25 cellular contexts compared by ENCODE assay signal in the genomic region with DNA sequence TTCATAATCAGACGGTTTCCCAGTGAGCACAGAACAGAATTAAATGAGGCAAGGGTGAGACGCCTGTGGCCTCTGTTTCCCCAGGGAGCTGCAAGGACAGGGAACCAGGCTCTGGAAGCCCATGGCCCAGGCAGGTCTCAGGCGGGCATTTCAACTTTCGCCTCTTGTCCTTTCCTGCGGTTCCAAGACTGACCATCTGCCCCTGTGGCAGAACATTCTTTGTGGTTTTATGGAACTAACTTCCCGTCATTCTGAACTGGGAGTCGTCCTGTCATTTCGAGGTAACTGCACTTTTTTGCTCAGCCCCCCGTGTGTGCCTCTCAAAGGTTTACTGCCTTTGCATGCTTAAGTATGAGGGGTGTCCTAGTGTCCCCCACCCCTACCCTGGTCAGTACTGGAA.
DNase-seq lines count a peak whose midpoint lies in the region; ATAC-seq and TF ChIP-seq lines count a peak whose summit lies in the region.
"Had no signal": no experiment of that assay in that cellular context is flagged by ENCODE, and none has a peak within 500 bp of the region (broad histone marks: within the 10 kb centered on the region; RNA-seq: fewer than 3 reads in every experiment).

No MANE protein-coding gene starts in this region.

- H4K8ac ChIP-seq in IMR-90 (ENCODE audit: low read depth in 2 of 2, low read length in 2 of 2) = no peak overlapping the region
- no peak overlapping the region for H4K8ac ChIP-seq in mesenchymal stem cell (ENCODE audit: low read length)

- no peak overlapping the region for H2AK9ac ChIP-seq in IMR-90 (replicated peaks; ENCODE audit: low read depth, low read length, poor library complexity)

- no peak overlapping the region for H3K4me3 ChIP-seq in IMR-90 (ENCODE audit: insufficient read depth, low read depth, low read length)
- H3K4me3 ChIP-seq in brain microvascular endothelial cell (ENCODE audit: low read depth, low read length) = no peak overlapping the region
- H3K4me3 ChIP-seq in mesenchymal stem cell (ENCODE audit: insufficient read depth in 1 of 2, low read depth in 1 of 2, low read length in 2 of 2) = no peak overlapping the region
- no peak overlapping the region for H3K4me3 ChIP-seq in breast epithelium
- H3K4me3 ChIP-seq: A549, esophagus muscularis mucosa, gastroesophageal sphincter, left lung had no signal

- no peaks in the 10 kb centered on the region for H3K9me3 ChIP-seq in IMR-90 (ENCODE audit: control insufficient read depth, insufficient read depth, low read length)
- no peaks in the 10 kb centered on the region for H3K9me3 ChIP-seq in mesenchymal stem cell (ENCODE audit: control insufficient read depth, low read length)
- H3K9me3 ChIP-seq in breast epithelium = no peaks in the 10 kb centered on the region
- H3K9me3 ChIP-seq: A549, BE2C, esophagus muscularis mucosa, gastroesophageal sphincter, left lung had no signal

- H3K79me1 ChIP-seq in IMR-90 (ENCODE audit: low read depth in 1 of 2, low read length in 2 of 2) (no peaks in the 10 kb centered on the region), mesenchymal stem cell (replicated peaks; ENCODE audit: low read length, poor library complexity, severe bottlenecking) (no peaks in the 10 kb centered on the region)

- H2BK15ac ChIP-seq in IMR-90 (ENCODE audit: low read depth, low read length) (peak overlapping the region; percentile 23; the same call in 1 of the 3 replicates), mesenchymal stem cell (ENCODE audit: low read depth, poor library complexity, severe bottlenecking) (no peak overlapping the region)

- H3K4me2 ChIP-seq in IMR-90 (ENCODE audit: low read depth, low read length) (no peak overlapping the region), mesenchymal stem cell (ENCODE audit: low read length, poor library complexity, severe bottlenecking) (peak overlapping the region; percentile 31)
- H3K4me2 ChIP-seq: A549 had no signal

- TF ChIP-seq POLR2A in IMR-90 (IDR thresholded peaks at IDR 0.05; ENCODE audit: low read depth, low read length) (no peak), breast epithelium (IDR thresholded peaks at IDR 0.05) (no peak)

- H2BK5ac ChIP-seq in IMR-90 (ENCODE audit: low read depth, low read length, poor library complexity, severe bottlenecking) = no peak overlapping the region
- no peak overlapping the region for H2BK5ac ChIP-seq in mesenchymal stem cell (ENCODE audit: low read depth, low read length, poor library complexity, severe bottlenecking)

- in situ Hi-C loops in IMR-90 (cut with MboI; ENCODE audit: low sequenced_read_pairs) = no loop called here
- in situ Hi-C loops in brain microvascular endothelial cell (cut with HindIII; ENCODE audit: low pct_ligation_motif_present, low sequenced_read_pairs) = no loop called here

- no peaks in the 10 kb centered on the region for H3K9me1 ChIP-seq in IMR-90 (ENCODE audit: insufficient read depth, low read length)

- no peaks in the 10 kb centered on the region for H3K36me3 ChIP-seq in IMR-90 (ENCODE audit: control insufficient read depth, insufficient read depth, low read length)
- H3K36me3 ChIP-seq in brain microvascular endothelial cell (replicated peaks) = no peaks in the 10 kb centered on the region
- no peaks in the 10 kb centered on the region for H3K36me3 ChIP-seq in mesenchymal stem cell (ENCODE audit: control insufficient read depth in 1 of 2, insufficient read depth in 2 of 2, low read depth in 1 of 2, low read length in 2 of 2)
- H3K36me3 ChIP-seq in breast epithelium = no peaks in the 10 kb centered on the region
- H3K36me3 ChIP-seq: BE2C, esophagus muscularis mucosa, gastroesophageal sphincter, left lung had no signal

- H3K4ac ChIP-seq in IMR-90 (ENCODE audit: low read depth, low read length) (no peak overlapping the region; the same call in 1 of the 2 replicates), mesenchymal stem cell (ENCODE audit: low read depth in 1 of 2, low read length in 2 of 2) (peak overlapping the region in 1 of 2 experiments; percentile 41)

- peak overlapping the region in 1 of 2 experiments; percentile 52 for H2BK12ac ChIP-seq in mesenchymal stem cell (ENCODE audit: low read length in 2 of 2)

- 100% methylated on average over 4 of the region's 9 CpGs; no CpG with 5 or more reads in 1 of the 2 experiments for WGBS in IMR-90 (ENCODE audit: extremely low coverage in 2 of 2, insufficient read length in 1 of 2), 2 experiments
- 68% methylated on average over 9 of the region's 9 CpGs for WGBS in mesenchymal stem cell

- peak; percentile 9 for DNase-seq in A172 (ENCODE audit: low spot score)
- DNase-seq in IMR-90 = no peak
- peak; percentile 40 for DNase-seq in brain microvascular endothelial cell
- DNase-seq in mesenchymal stem cell = peak; percentile 58
- DNase-seq in breast epithelium (ENCODE audit: low spot score in 2 of 2) = no peak
- DNase-seq in 8988T = no peak
- no peak for DNase-seq in anterior cingulate cortex (lab: John Stamatoyannopoulos, UW)
- DNase-seq in dedifferentiated amniotic fluid mesenchymal stem cell (ENCODE audit: extremely low spot score) = no peak
- DNase-seq: activated CD8-positive, alpha-beta T cell treated with anti-CD3 and anti-CD28 coated beads, Interleukin-2, amount 10 ng/mL, durations not matched to agents 7 days and 5 days; activated gamma-delta T cell treated with Interleukin-2 at 50 U/mL for 16 hours; BE2C; cortex of kidney; hypothalamus; left lung; mesendoderm; NCI-H1092 treated with DMSO at 0.1 percent for 48 hours; NCI-H2029; NCI-H526 treated with DMSO at 0.1 percent for 48 hours; SHP77 treated with DMSO at 0.1 percent for 48 hours; stimulated activated naive CD4-positive, alpha-beta T cell treated with Interleukin-2 at 50 U/mL for 16 hours; SW 1271 had no signal

- H2BK120ac ChIP-seq in IMR-90 (ENCODE audit: low read depth, low read length) (no peak overlapping the region), mesenchymal stem cell (ENCODE audit: low read depth, low read length) (no peak overlapping the region)

- dilution Hi-C loops in IMR-90 (cut with HindIII; ENCODE audit: low sequenced_read_pairs, unreplicated experiment) = no loop called here

- intact Hi-C loops in IMR-90 (cut with micrococcal nuclease) (no loop called here), breast epithelium (cut with DNase I; ENCODE audit: low total_unique reads) (no loop called here)

- H3K4me1 ChIP-seq in IMR-90 (ENCODE audit: control insufficient read depth, insufficient read depth, low read length) = no peaks in the 10 kb centered on the region
- peaks cover 8% of the 10 kb centered on the region for H3K4me1 ChIP-seq in mesenchymal stem cell (ENCODE audit: control insufficient read depth, insufficient read depth, low read depth, low read length)
- no peaks in the 10 kb centered on the region for H3K4me1 ChIP-seq in breast epithelium
- H3K4me1 ChIP-seq: A549, BE2C had no signal

- no peak overlapping the region for H2BK20ac ChIP-seq in IMR-90 (ENCODE audit: low read depth, low read length)

- H3K14ac ChIP-seq in IMR-90 (replicated peaks; ENCODE audit: low read depth, low read length) (no peak overlapping the region), mesenchymal stem cell (ENCODE audit: low read length in 2 of 2) (no peak overlapping the region)

- no peak overlapping the region for H4K5ac ChIP-seq in IMR-90 (ENCODE audit: low read depth, low read length)

- H3K56ac ChIP-seq in IMR-90 (ENCODE audit: extremely low read depth, insufficient read depth, low read length) = no peak overlapping the region

- no peak overlapping the region for H2AK5ac ChIP-seq in IMR-90 (ENCODE audit: low read depth, low read length)
- H2AK5ac ChIP-seq in mesenchymal stem cell (ENCODE audit: low read length, severe bottlenecking) = peak overlapping the region; percentile 62

- H3K23ac ChIP-seq in IMR-90 (ENCODE audit: low read depth, low read length) (no peak overlapping the region), mesenchymal stem cell (ENCODE audit: low read length in 2 of 2) (no peak overlapping the region)

- no peak overlapping the region for H2AFZ ChIP-seq in IMR-90 (replicated peaks; ENCODE audit: low read length, poor library complexity)
- peak overlapping the region; percentile 42 for H2AFZ ChIP-seq in mesenchymal stem cell (ENCODE audit: low read depth, low read length)

- CTCF ChIA-PET in IMR-90 (lab: Yijun Ruan, JAX) = no interaction called here

- H4K91ac ChIP-seq in IMR-90 (ENCODE audit: insufficient read depth, low read depth, low read length) (no peak overlapping the region), mesenchymal stem cell (ENCODE audit: low read length) (no peak overlapping the region)

- ATAC-seq in IMR-90 (ENCODE audit: low read depth) = no peak
- ATAC-seq: A549; activated CD4-positive, CD25-positive, alpha-beta regulatory T cell treated with anti-CD3 and anti-CD28 coated beads, Interleukin-2, amount 50 U/mL, for 24 hours; activated CD8-positive, alpha-beta T cell treated with anti-CD3 and anti-CD28 coated beads, Interleukin-2, amount 10 ng/mL, durations not matched to agents 7 days and 5 days; gastroesophageal sphincter; left lung had no signal

- no peak overlapping the region for H3K9ac ChIP-seq in IMR-90 (ENCODE audit: low read depth, low read length)
- H3K9ac ChIP-seq in mesenchymal stem cell (ENCODE audit: low read length) = no peak overlapping the region

- BruUV-seq in IMR-90 (replicated peaks; lab: Mats Ljungman, UMichigan) = no TSS peak

- H3K27me3 ChIP-seq in IMR-90 (ENCODE audit: control insufficient read depth, insufficient read depth, low read length) (no peaks in the 10 kb centered on the region), brain microvascular endothelial cell (replicated peaks) (no peaks in the 10 kb centered on the region), mesenchymal stem cell (ENCODE audit: control insufficient read depth in 1 of 2, insufficient read depth in 1 of 2, low read length in 2 of 2) (peaks cover 0 to 5% of the 10 kb centered on the region in 2 experiments), breast epithelium (no peaks in the 10 kb centered on the region)
- H3K27me3 ChIP-seq: BE2C, esophagus muscularis mucosa, gastroesophageal sphincter, left lung had no signal

- TF ChIP-seq CTCF in IMR-90 (conservative IDR thresholded peaks at IDR 0.05; ENCODE audit: low read depth, low read length) = no peak
- no peak for TF ChIP-seq CTCF in brain microvascular endothelial cell (IDR thresholded peaks at IDR 0.05; ENCODE audit: low read depth, low read length, missing control alignments)
- no peak for TF ChIP-seq CTCF in breast epithelium (IDR thresholded peaks at IDR 0.05)

- H3K18ac ChIP-seq in IMR-90 (ENCODE audit: low read depth, low read length) = no peak overlapping the region
- peak overlapping the region; percentile 11 to 33 for H3K18ac ChIP-seq in mesenchymal stem cell (ENCODE audit: low read depth in 1 of 2, low read length in 2 of 2)

- H4K20me1 ChIP-seq in IMR-90 (ENCODE audit: insufficient read depth, low read length) = no peaks in the 10 kb centered on the region

- POLR2A ChIA-PET in IMR-90 (lab: Charles Lee; ENCODE audit: unreplicated experiment) = no interaction called here

- no peak for TF ChIP-seq RAD21 in IMR-90 (IDR thresholded peaks at IDR 0.05; ENCODE audit: low read length)

- H3K27ac ChIP-seq in IMR-90 (ENCODE audit: insufficient read depth, low read length) (no peak overlapping the region), brain microvascular endothelial cell (peak overlapping the region; percentile 61), mesenchymal stem cell (ENCODE audit: low read length, poor library complexity, severe bottlenecking) (no peak overlapping the region), breast epithelium (no peak overlapping the region)
- H3K27ac ChIP-seq: A549, esophagus muscularis mucosa, gastroesophageal sphincter, left lung had no signal

Comparison
In these comparisons a context has a peak if more than half of its experiments do, and no peak if none do; other contexts are left out.
1. DNase-seq: peak in A172 (single experiment), brain microvascular endothelial cell (single experiment) and mesenchymal stem cell (single experiment); none in IMR-90 (single experiment), breast epithelium (0 of 2), 8988T (single experiment), anterior cingulate cortex (0 of 58) and dedifferentiated amniotic fluid mesenchymal stem cell (single experiment).